Comparison of ENCODE assay signal across 18 cellular contexts in the genomic region with DNA sequence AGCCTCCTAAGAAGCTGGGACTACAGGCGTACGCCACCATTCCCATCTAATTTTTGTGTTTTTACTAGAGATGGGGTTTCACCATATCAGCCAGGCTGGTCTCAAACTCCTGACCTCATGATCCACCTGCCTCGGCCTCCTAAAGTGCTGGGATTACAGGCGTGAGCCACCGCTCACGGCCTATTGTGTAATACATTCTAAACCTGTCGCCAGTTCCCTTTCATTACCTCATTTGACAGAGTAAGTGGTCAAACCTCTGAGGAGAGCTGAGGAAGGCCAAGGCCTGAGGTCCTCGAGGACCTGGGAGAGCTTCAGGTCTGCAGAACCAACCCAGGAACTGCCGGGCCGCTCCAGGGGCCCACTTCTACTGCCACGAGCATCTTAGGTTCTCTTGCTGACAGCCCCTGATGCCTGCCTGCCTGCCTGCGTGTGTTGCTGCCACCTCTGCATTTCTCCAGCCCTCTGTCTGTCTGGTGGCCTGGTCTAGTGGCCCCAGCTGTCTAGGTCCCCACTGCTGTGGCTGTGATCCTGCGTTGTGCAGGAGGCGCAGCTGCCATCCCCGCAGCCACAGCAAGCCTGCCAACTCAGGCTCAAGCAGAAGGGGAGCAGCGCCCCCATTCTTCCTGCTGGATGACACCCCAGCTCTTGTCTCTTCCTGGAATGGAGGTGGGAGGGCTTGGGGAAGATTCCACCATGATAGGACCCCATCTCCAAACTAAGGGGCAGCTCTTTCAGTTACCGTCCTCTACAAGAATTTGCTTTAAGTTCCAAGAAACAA. TPM values are rescaled to one million over a fixed set of nuclear protein-coding genes. Genes with fewer than 3 reads are reported as not detected.
"Had no signal": no experiment of that assay in that cellular context is flagged by ENCODE, and none has a peak within 500 bp of the region (broad histone marks: within the 10 kb centered on the region; RNA-seq: fewer than 3 reads in every experiment).

No MANE protein-coding gene starts in this region.

- ATAC-seq: body of pancreas; left lung; naive thymus-derived CD8-positive, alpha-beta T cell; right cardiac atrium; stimulated activated naive CD8-positive, alpha-beta T cell treated with anti-CD3 and anti-CD28 coated beads, Interleukin-15, Interleukin-2, amounts not matched to agents 100 U/mL and 50 U/mL, for 24 hours had no signal

- H3K4me3 Mint-ChIP-seq: activated naive CD8-positive, alpha-beta T cell; naive thymus-derived CD8-positive, alpha-beta T cell had no signal

- DNase-seq: activated CD4-positive, alpha-beta T cell treated with anti-CD3 and anti-CD28 coated beads, Interleukin-2, amount 50 U/mL, for 1 hour; activated CD8-positive, alpha-beta memory T cell treated with anti-CD3 and anti-CD28 coated beads for 24 hours; activated gamma-delta T cell treated with Interleukin-2 at 50 U/mL for 16 hours; amygdala; body of pancreas; caudate nucleus; left lung; mammary epithelial cell; naive thymus-derived CD8-positive, alpha-beta T cell; nucleus accumbens; right cardiac atrium; small intestine; stimulated activated CD4-positive, alpha-beta T cell treated with anti-CD3 and anti-CD28 coated beads, Interleukin-4, amount 100 ng/mL, for 4 hours; stimulated activated naive CD8-positive, alpha-beta T cell treated with anti-CD3 and anti-CD28 coated beads, Interleukin-15, Interleukin-2, amounts not matched to agents 100 U/mL and 50 U/mL, for 24 hours; trophoblast cell had no signal

- H3K27ac Mint-ChIP-seq: activated naive CD8-positive, alpha-beta T cell; progenitor cell of endocrine pancreas had no signal

- H3K36me3 Mint-ChIP-seq: activated naive CD8-positive, alpha-beta T cell; naive thymus-derived CD8-positive, alpha-beta T cell had no signal

- H3K9me3 Mint-ChIP-seq: naive thymus-derived CD8-positive, alpha-beta T cell had no signal

- H3K27me3 Mint-ChIP-seq: activated naive CD8-positive, alpha-beta T cell; naive thymus-derived CD8-positive, alpha-beta T cell had no signal

RNA-seq across cellular contexts. Expression of a gene that starts 45.3 kb away (rescaled TPM):
- total RNA-seq: body of pancreas; glomerular endothelial cell; naive thymus-derived CD8-positive, alpha-beta T cell; right cardiac atrium had no signal
